Comparison of ENCODE assay signal across 9 cellular contexts in the genomic region with DNA sequence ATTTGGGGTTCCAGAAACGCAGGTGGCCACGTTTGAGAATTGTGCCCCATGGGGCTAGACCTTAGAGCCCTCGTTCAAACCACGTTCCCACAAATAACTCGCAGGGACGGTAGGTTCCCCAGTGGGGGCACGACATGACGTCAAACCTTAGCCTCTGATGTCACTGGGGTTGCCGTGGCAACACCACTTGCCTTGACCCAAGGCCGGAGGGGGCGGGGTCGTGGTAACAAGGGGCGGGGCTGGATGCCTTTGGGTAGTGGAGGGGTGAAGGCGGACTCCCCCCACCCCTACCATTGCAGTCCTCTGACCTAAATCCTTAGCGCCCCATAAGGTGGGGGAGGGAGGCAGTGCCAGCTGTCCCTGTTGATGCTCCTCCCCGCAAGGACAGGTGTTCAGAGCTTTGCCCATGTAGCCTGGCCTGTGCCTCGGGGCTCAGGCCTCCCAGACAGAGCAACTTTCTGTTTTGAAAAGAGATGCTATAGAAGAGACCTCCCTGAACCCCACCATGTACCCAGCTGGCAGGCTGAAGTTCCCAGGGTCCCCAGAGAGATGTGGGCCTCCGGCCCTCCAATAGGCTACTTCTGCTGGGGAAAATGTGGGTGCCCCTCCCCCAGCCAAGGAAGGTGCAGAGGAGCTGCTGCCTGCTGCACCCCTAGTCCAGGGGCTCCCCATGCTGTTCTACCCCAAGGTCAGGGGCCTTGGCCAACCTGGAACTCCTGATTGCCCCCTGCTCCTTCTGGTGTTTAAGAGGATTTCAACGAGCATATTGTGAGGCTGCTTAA. TPM values are rescaled to one million over a fixed set of nuclear protein-coding genes. Genes with fewer than 3 reads are reported as not detected.
A peak's percentile ranks its signal among the peaks of the same experiment; 100 is the strongest.
DNase-seq lines count a peak whose midpoint lies in the region; ATAC-seq and TF ChIP-seq lines count a peak whose summit lies in the region.
"Had no signal": no experiment of that assay in that cellular context is flagged by ENCODE, and none has a peak within 500 bp of the region (broad histone marks: within the 10 kb centered on the region; RNA-seq: fewer than 3 reads in every experiment).

No MANE protein-coding gene starts in this region.

- CTCF ChIA-PET in PC-9 (lab: Charles Lee) = no interaction called here

- H3K4me1 ChIP-seq in PC-9 (replicated peaks; ENCODE audit: insufficient read depth) (peaks cover 19% of the 10 kb centered on the region), left ventricle myocardium inferior (peaks cover 84% of the 10 kb centered on the region)

- DNase-seq in NCI-H748 (lab: John Stamatoyannopoulos, UW; ENCODE audit: unreplicated experiment) = peak; percentile 63
- DNase-seq in NCI-H748 treated with DMSO at 0.1 percent for 48 hours (lab: John Stamatoyannopoulos, UW) = no peak
- peak in 1 of 2 experiments; percentile 20 for DNase-seq in PC-9
- peak; percentile 29 for DNase-seq in left ventricle myocardium inferior
- peak; percentile 34 for DNase-seq in stimulated activated CD8-positive, alpha-beta memory T cell treated with anti-CD3 and anti-CD28 coated beads, Interleukin-4, amount 100 ng/mL, for 48 hours
- no peak for DNase-seq in RKO (ENCODE audit: low spot score)
- DNase-seq in inferior parietal cortex (ENCODE audit: extremely low spot score) = no peak
- DNase-seq: AML-193 had no signal

- ATAC-seq in HG02884 (IDR thresholded peaks at IDR 0.05; ENCODE audit: unreplicated experiment) = no peak

- no peaks in the 10 kb centered on the region for H3K9me3 ChIP-seq in PC-9 (ENCODE audit: insufficient read depth, low read depth)
- no peaks in the 10 kb centered on the region for H3K9me3 ChIP-seq in left ventricle myocardium inferior (replicated peaks)

- H3K27ac ChIP-seq in PC-9 (no peak overlapping the region), left ventricle myocardium inferior (replicated peaks) (peak overlapping the region; percentile 82)

- H3K4me3 ChIP-seq in PC-9 (peak overlapping the region; percentile 79; the same call in 1 of the 2 replicates), left ventricle myocardium inferior (peak overlapping the region; percentile 84)

- peak overlapping the region; percentile 89 for H3K4me2 ChIP-seq in PC-9

- H3F3A ChIP-seq in PC-9 (ENCODE audit: insufficient read depth, low read depth) = peaks cover 14% of the 10 kb centered on the region; the same call in 1 of the 2 replicates

- H3K36me3 ChIP-seq in PC-9 (ENCODE audit: low read depth) = no peaks in the 10 kb centered on the region
- no peaks in the 10 kb centered on the region for H3K36me3 ChIP-seq in left ventricle myocardium inferior

- no peaks in the 10 kb centered on the region for H3K9me2 ChIP-seq in PC-9 (ENCODE audit: insufficient read depth)

- TSS peak; percentile 29 for BruUV-seq in PC-9 (replicated peaks; lab: Mats Ljungman, UMichigan)

- H3K79me2 ChIP-seq in PC-9 (ENCODE audit: low read depth) = no peaks in the 10 kb centered on the region

- H3K27me3 ChIP-seq in PC-9 (ENCODE audit: insufficient read depth, low read depth) (no peaks in the 10 kb centered on the region), left ventricle myocardium inferior (ENCODE audit: low read depth) (peaks cover 40% of the 10 kb centered on the region)

- no peak for TF ChIP-seq CTCF in PC-9 (conservative IDR thresholded peaks at IDR 0.05)
- TF ChIP-seq CTCF in left ventricle myocardium inferior (IDR thresholded peaks at IDR 0.05; ENCODE audit: borderline replicate concordance) = no peak

- no peak overlapping the region for H2AFZ ChIP-seq in PC-9

- intact Hi-C loops in PC-9 (cut with micrococcal nuclease; ENCODE audit: unreplicated experiment) = no loop called here
- intact Hi-C loops in left ventricle myocardium inferior (cut with micrococcal nuclease) = no loop called here

- H4K20me1 ChIP-seq in PC-9 (ENCODE audit: insufficient read depth) = 0 out of 2 replicates have a peak, but pooled peaks cover 4% of the 10 kb centered on the region

- POLR2A ChIA-PET in PC-9 (lab: Charles Lee; ENCODE audit: unreplicated experiment) = no interaction called here

RNA-seq across cellular contexts. Expression of gene FAM222A, which starts 1.9 kb away (rescaled TPM):
- total RNA-seq in PC-9 (2021) (2.3 and 3.1 TPM in 2 replicates), left ventricle myocardium inferior (20.0 TPM)

Comparison
In these comparisons a context has a peak if more than half of its experiments do, and no peak if none do; other contexts are left out.
1. DNase-seq: peak in NCI-H748 (single experiment), left ventricle myocardium inferior (single experiment) and stimulated activated CD8-positive, alpha-beta memory T cell treated with anti-CD3 and anti-CD28 coated beads, Interleukin-4, amount 100 ng/mL, for 48 hours (single experiment); none in NCI-H748 treated with DMSO at 0.1 percent for 48 hours (single experiment), RKO (single experiment) and inferior parietal cortex (single experiment).